16 cellular contexts compared by ENCODE assay signal in the genomic region with DNA sequence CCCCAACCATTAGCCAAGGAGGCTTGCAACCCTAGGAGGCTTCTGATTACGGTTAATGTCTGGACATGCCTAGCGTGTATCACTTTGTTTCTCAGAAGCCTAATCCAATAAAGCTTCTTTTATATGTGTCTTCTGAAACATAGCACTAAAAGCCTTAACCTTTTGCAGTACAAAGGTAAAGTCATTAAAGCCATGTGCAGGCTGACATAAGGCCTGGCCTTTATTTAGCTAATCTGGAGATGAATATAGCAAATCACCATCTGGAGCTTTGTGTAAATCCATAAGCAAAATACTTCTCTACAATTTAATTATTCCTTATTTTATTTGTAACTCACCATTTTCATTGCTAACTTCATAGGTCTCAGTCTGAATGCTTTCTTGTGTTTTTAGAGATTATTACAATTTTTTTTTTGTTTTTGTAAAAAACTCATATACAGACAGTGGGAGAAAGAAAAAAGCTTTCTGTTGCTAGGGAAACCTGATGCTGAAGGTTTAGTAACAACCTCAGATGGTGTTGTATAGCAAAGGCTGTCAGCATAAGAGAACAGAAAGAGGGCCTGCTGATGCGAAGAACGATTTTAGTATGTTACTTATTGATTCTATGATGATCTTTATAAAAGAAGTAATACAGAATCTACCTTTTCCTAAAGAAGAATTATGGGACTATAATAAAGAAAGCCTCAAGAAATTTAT. TPM values are rescaled to one million over a fixed set of nuclear protein-coding genes. Genes with fewer than 3 reads are reported as not detected.
DNase-seq lines count a peak whose midpoint lies in the region; ATAC-seq and TF ChIP-seq lines count a peak whose summit lies in the region.
"Had no signal": no experiment of that assay in that cellular context is flagged by ENCODE, and none has a peak within 500 bp of the region (broad histone marks: within the 10 kb centered on the region; RNA-seq: fewer than 3 reads in every experiment).

EYS (minus strand) TSS at position 93 of the 693 bp plus-strand sequence. CDS start 211,816 bp downstream, outside the sequence.

- H3K9me3 ChIP-seq in ascending aorta: no peaks in the 10 kb centered on the region
- H3K9me3 ChIP-seq: upper lobe of left lung had no signal

- no peaks in the 10 kb centered on the region for H3K4me1 ChIP-seq in ascending aorta
- H3K4me1 ChIP-seq: upper lobe of left lung had no signal

- no peaks in the 10 kb centered on the region for H3K27me3 ChIP-seq in ascending aorta
- H3K27me3 ChIP-seq: cardiac muscle cell, upper lobe of left lung had no signal

- DNase-seq in D341Med (ENCODE audit: low spot score): peak; percentile 41
- DNase-seq in NCI-H146 (lab: John Stamatoyannopoulos, UW): peak; percentile 81
- DNase-seq in NCI-H524 treated with DMSO at 0.1 percent for 48 hours (lab: John Stamatoyannopoulos, UW): peak; percentile 96
- peak; percentile 7 for DNase-seq in iPS-NIHi11 (ENCODE audit: low spot score)
- no peak for DNase-seq in stimulated activated CD4-positive, alpha-beta T cell treated with anti-CD3 and anti-CD28 coated beads, Interleukin-2, amount 100 ng/mL, for 48 hours
- no peak for DNase-seq in ascending aorta (ENCODE audit: low spot score in 2 of 2)
- DNase-seq: activated CD4-positive, alpha-beta memory T cell treated with anti-CD3 and anti-CD28 coated beads, Interleukin-2, amount 10 ng/mL, durations not matched to agents 7 days and 5 days; activated naive CD8-positive, alpha-beta T cell treated with anti-CD3 and anti-CD28 coated beads, Interleukin-2, amount 10 ng/mL, durations not matched to agents 7 days and 5 days; activated T-cell treated with anti-CD3 and anti-CD28 coated beads, Interleukin-2, amount 50 U/mL, for 72 hours; effector memory CD4-positive, alpha-beta T cell; upper lobe of left lung had no signal

- TF ChIP-seq CTCF in ascending aorta (IDR thresholded peaks at IDR 0.05): no peak

- H3K4me3 ChIP-seq in ascending aorta: no peak within 1 kb of the TSS
- H3K4me3 ChIP-seq: cardiac muscle cell, upper lobe of left lung had no signal

- H3K27ac ChIP-seq in ascending aorta: no peak within 1 kb of the TSS
- H3K27ac ChIP-seq: cardiac muscle cell, upper lobe of left lung had no signal

- ATAC-seq in HG02852 (IDR thresholded peaks at IDR 0.05; ENCODE audit: unreplicated experiment) (no peak), HG03469 (IDR thresholded peaks at IDR 0.05; ENCODE audit: unreplicated experiment) (no peak)
- ATAC-seq: activated T-cell treated with anti-CD3 and anti-CD28 coated beads, Interleukin-2, amount 50 U/mL, for 72 hours; stimulated activated memory B cell treated with anti-CD40 and anti-IgM and Interleukin-4, amounts not matched to agents 10 μg/mL and 1 μg/mL and 100 μg/mL, for 72 hours had no signal

- H3K36me3 ChIP-seq in ascending aorta: no peaks in the 10 kb centered on the region
- H3K36me3 ChIP-seq: cardiac muscle cell, upper lobe of left lung had no signal

- intact Hi-C loops in ascending aorta (cut with DNase I): no loop called here

RNA-seq across cellular contexts. Expression of gene EYS, which starts in this region (rescaled TPM):
- not detected for total RNA-seq in ascending aorta
- total RNA-seq: activated CD4-positive, alpha-beta memory T cell treated with anti-CD3 and anti-CD28 coated beads, Interleukin-2, amount 10 ng/mL, durations not matched to agents 7 days and 5 days; activated naive CD8-positive, alpha-beta T cell treated with anti-CD3 and anti-CD28 coated beads, Interleukin-2, amount 10 ng/mL, durations not matched to agents 7 days and 5 days; activated T-cell treated with anti-CD3 and anti-CD28 coated beads, Interleukin-2, amount 50 U/mL, for 72 hours; RPMI7951 had no signal

Comparison
In these comparisons a context has a peak if more than half of its experiments do, and no peak if none do; other contexts are left out.
1. DNase-seq: peak in D341Med (single experiment), NCI-H146 (single experiment), NCI-H524 treated with DMSO at 0.1 percent for 48 hours (single experiment) and iPS-NIHi11 (single experiment); none in stimulated activated CD4-positive, alpha-beta T cell treated with anti-CD3 and anti-CD28 coated beads, Interleukin-2, amount 100 ng/mL, for 48 hours (0 of 2) and ascending aorta (0 of 2).